Comparison of ENCODE assay signal across 16 cellular contexts in the genomic region with DNA sequence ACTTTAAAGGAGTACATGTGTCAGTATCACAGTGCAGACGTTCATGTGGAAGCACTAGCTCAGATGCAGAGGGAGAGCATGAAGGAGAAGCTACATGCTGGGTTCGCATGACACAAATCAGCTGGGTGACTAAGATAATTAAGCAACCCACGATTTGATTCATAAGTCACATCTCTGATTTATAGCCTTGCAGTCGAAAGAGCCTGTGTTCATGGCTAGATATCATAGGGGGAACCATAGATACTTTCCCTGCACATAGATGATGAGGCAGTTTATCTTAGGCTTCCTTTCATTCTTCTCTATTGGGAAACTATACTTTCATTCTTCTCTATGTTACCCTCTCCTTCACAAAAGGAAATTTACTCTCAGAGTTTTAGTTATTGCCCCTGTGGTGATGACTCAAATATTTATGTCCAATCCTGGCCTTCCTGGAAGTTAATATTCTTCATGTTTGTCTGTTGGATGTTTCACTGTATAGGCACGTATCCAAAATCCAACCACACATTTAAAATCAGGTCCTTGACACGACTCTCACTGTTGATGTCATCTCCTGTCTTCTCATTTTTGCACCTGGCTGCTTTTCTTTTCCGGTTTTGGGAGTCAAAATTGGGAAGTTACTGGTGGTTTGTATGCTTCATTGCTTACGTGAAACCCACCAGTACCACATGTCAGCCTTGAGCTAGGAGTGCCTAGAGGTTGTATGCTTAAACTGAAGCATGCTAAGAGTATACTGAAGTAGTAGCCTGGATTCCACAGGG. TPM values are rescaled to one million over a fixed set of nuclear protein-coding genes. Genes with fewer than 3 reads are reported as not detected.
A peak's percentile ranks its signal among the peaks of the same experiment; 100 is the strongest.
DNase-seq lines count a peak whose midpoint lies in the region; ATAC-seq and TF ChIP-seq lines count a peak whose summit lies in the region.
"Had no signal": no experiment of that assay in that cellular context is flagged by ENCODE, and none has a peak within 500 bp of the region (broad histone marks: within the 10 kb centered on the region; RNA-seq: fewer than 3 reads in every experiment).

No MANE protein-coding gene starts in this region.

- no peak overlapping the region for H3K4me3 Mint-ChIP-seq in immature natural killer cell
- H3K4me3 Mint-ChIP-seq: CD14-positive monocyte had no signal

- H3K9me3 ChIP-seq in RWPE2 (ENCODE audit: severe bottlenecking) (no peaks in the 10 kb centered on the region), tibial artery (no peaks in the 10 kb centered on the region)
- H3K9me3 ChIP-seq: left lung had no signal

- no peaks in the 10 kb centered on the region for H3K36me3 Mint-ChIP-seq in immature natural killer cell
- H3K36me3 Mint-ChIP-seq: CD14-positive monocyte had no signal

- H3K4me1 Mint-ChIP-seq in immature natural killer cell, result no peaks in the 10 kb centered on the region
- H3K4me1 Mint-ChIP-seq: CD14-positive monocyte had no signal

- peaks cover 0 to 5% (median 0%) of the 10 kb centered on the region in 3 donors for H3K27me3 Mint-ChIP-seq in immature natural killer cell (ENCODE audit: low read depth in 3 of 3)

- peak overlapping the region; percentile 57 for H3K27ac ChIP-seq in RWPE2 (ENCODE audit: poor library complexity, severe bottlenecking)
- no peak overlapping the region for H3K27ac ChIP-seq in tibial artery
- no peak overlapping the region for H3K27ac ChIP-seq in dorsolateral prefrontal cortex
- H3K27ac ChIP-seq: left lung had no signal

- H3K4me3 ChIP-seq in RWPE2 (ENCODE audit: severe bottlenecking) (no peak overlapping the region), tibial artery (no peak overlapping the region), dorsolateral prefrontal cortex (no peak overlapping the region)
- H3K4me3 ChIP-seq: cardiac muscle cell, left lung had no signal

- peaks cover 3 to 23% (median 6%) of the 10 kb centered on the region in 6 donors for H3K9me3 Mint-ChIP-seq in immature natural killer cell

- H3K4me1 ChIP-seq in RWPE2 (ENCODE audit: insufficient read depth, poor library complexity, severe bottlenecking), result peaks cover 8% of the 10 kb centered on the region
- H3K4me1 ChIP-seq in tibial artery, result peaks cover 0 to 25% (median 8%) of the 10 kb centered on the region in 4 donors
- H3K4me1 ChIP-seq: left lung had no signal

- intact Hi-C loops in tibial artery (cut with DNase I; ENCODE audit: low total_unique reads) (no loop called here), dorsolateral prefrontal cortex (cut with DNase I) (no loop called here)

- ATAC-seq in RWPE2 (ENCODE audit: low read depth), result peak; percentile 79
- ATAC-seq in GM21619 (IDR thresholded peaks at IDR 0.05; ENCODE audit: unreplicated experiment), result no peak
- ATAC-seq: left lung, Panc1 had no signal

- H3K27ac Mint-ChIP-seq in immature natural killer cell, result no peak overlapping the region
- H3K27ac Mint-ChIP-seq: CD14-positive monocyte had no signal

- DNase-seq in AG08395 (ENCODE audit: low spot score) (peak; percentile 61), HCEC 1CT (peak; percentile 93), RWPE2 (ENCODE audit: low spot score) (no peak), foreskin melanocyte (peak; percentile 53), tibial artery (no peak), dorsolateral prefrontal cortex (no peak), immature natural killer cell (no peak)
- DNase-seq: left lung; NCI-H187 treated with DMSO at 0.1 percent for 48 hours; stimulated activated naive CD4-positive, alpha-beta T cell had no signal

- TF ChIP-seq CTCF in RWPE2 (IDR thresholded peaks at IDR 0.05; ENCODE audit: poor library complexity, severe bottlenecking) (no peak), tibial artery (IDR thresholded peaks at IDR 0.05) (no peak), dorsolateral prefrontal cortex (IDR thresholded peaks at IDR 0.05 in 54 of 56, conservative IDR thresholded peaks at IDR 0.05 in 2 of 56; ENCODE audit: low read depth in 1 of 56, partially characterized antibody in 56 of 56) (no peak)

- no peaks in the 10 kb centered on the region for H3K36me3 ChIP-seq in RWPE2 (ENCODE audit: low read depth)
- no peaks in the 10 kb centered on the region for H3K36me3 ChIP-seq in tibial artery
- H3K36me3 ChIP-seq: cardiac muscle cell, left lung had no signal

- no peaks in the 10 kb centered on the region for H3K27me3 ChIP-seq in RWPE2 (ENCODE audit: insufficient read depth, poor library complexity, severe bottlenecking)
- no peaks in the 10 kb centered on the region for H3K27me3 ChIP-seq in tibial artery
- no peaks in the 10 kb centered on the region for H3K27me3 ChIP-seq in dorsolateral prefrontal cortex
- H3K27me3 ChIP-seq: cardiac muscle cell, left lung had no signal

RNA-seq across cellular contexts. Expression of a gene that starts 56.3 kb away (rescaled TPM):
- 1 to 10 TPM in 5 of 120 experiments, under 1 TPM in 81, not detected in 34; 0.07 to 1.6 (median 0.35) TPM for total RNA-seq in dorsolateral prefrontal cortex
- not detected for polyA plus RNA-seq in immature natural killer cell
- total RNA-seq: HT-29, left lung had no signal
- polyA plus RNA-seq: CD14-positive monocyte, neural cell had no signal

Comparison
In these comparisons a context has a peak if more than half of its experiments do, and no peak if none do; other contexts are left out.
1. DNase-seq: peak in AG08395 (single experiment), HCEC 1CT (single experiment) and foreskin melanocyte (single experiment); none in RWPE2 (single experiment), tibial artery (0 of 2), dorsolateral prefrontal cortex (0 of 10) and immature natural killer cell (0 of 3).